1 cellular context compared by ENCODE assay signal in the genomic region with DNA sequence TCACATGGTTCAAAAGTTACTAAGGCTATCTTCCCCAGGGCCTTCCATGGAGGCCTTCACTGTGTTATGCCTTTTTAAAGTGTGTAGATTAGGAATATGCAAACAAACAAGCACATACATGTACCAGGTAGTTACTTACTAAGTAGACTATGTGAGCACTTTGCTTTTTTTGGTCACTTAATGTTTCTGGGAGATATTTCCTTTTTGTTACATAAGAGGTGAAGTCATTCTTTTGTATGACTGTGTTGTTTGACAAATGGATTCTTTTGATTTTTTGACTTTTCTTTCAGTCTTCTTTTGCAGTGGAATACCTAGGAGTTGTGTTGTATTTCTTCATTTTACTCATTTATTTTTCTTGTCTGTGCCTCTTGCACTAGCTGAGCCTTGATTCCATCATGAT.
TF ChIP-seq lines count a peak whose summit lies in the region.

No MANE protein-coding gene starts in this region.

TF ChIP-seq in HepG2, 621 proteins besides CTCF, POLR2A, EP300 and RAD21 (continued from another document):
- TF ChIP-seq, protein P1, sequence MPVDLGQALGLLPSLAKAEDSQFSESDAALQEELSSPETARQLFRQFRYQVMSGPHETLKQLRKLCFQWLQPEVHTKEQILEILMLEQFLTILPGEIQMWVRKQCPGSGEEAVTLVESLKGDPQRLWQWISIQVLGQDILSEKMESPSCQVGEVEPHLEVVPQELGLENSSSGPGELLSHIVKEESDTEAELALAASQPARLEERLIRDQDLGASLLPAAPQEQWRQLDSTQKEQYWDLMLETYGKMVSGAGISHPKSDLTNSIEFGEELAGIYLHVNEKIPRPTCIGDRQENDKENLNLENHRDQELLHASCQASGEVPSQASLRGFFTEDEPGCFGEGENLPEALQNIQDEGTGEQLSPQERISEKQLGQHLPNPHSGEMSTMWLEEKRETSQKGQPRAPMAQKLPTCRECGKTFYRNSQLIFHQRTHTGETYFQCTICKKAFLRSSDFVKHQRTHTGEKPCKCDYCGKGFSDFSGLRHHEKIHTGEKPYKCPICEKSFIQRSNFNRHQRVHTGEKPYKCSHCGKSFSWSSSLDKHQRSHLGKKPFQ (CRISPR knock-in tag; IDR thresholded peaks at IDR 0.05; ENCODE audit: insufficient replicate concordance), result no peak
- TF ChIP-seq HNRNPLL (IDR thresholded peaks at IDR 0.05; ENCODE audit: low read depth, low read length, poor library complexity, severe bottlenecking), result no peak
- TF ChIP-seq ZBTB20 (CRISPR knock-in tag; IDR thresholded peaks at IDR 0.05; ENCODE audit: borderline replicate concordance, low read depth), result no peak
- no peak for TF ChIP-seq ZNF841 (CRISPR knock-in tag; IDR thresholded peaks at IDR 0.05; ENCODE audit: borderline replicate concordance)
- no peak for TF ChIP-seq ZNF224 (CRISPR knock-in tag; IDR thresholded peaks at IDR 0.05)
- TF ChIP-seq PHF8 (CRISPR knock-in tag; IDR thresholded peaks at IDR 0.05), result no peak
- TF ChIP-seq DR1 (CRISPR knock-in tag; IDR thresholded peaks at IDR 0.05), result no peak
- TF ChIP-seq ZNF234 (CRISPR knock-in tag; conservative IDR thresholded peaks at IDR 0.05), result no peak
- no peak for TF ChIP-seq SRF (IDR thresholded peaks at IDR 0.05; ENCODE audit: low read depth, low read length)
- no peak for TF ChIP-seq ZNF7 (CRISPR knock-in tag; IDR thresholded peaks at IDR 0.05)
- TF ChIP-seq ZFP37 (CRISPR knock-in tag; IDR thresholded peaks at IDR 0.05; ENCODE audit: borderline replicate concordance), result no peak
- TF ChIP-seq U2AF1 (optimal IDR thresholded peaks at IDR 0.05; ENCODE audit: low read depth, low read length), result no peak
- TF ChIP-seq ZNF670 (CRISPR knock-in tag; IDR thresholded peaks at IDR 0.05; ENCODE audit: borderline replicate concordance), result no peak
- no peak for TF ChIP-seq SRSF9 (IDR thresholded peaks at IDR 0.05; ENCODE audit: borderline replicate concordance, insufficient read depth, low read depth, low read length, poor library complexity, severe bottlenecking)
- peak; percentile 37 for TF ChIP-seq SAP130 (CRISPR knock-in tag; IDR thresholded peaks at IDR 0.05; ENCODE audit: low read depth)
- no peak for TF ChIP-seq ZNF274 (CRISPR knock-in tag; IDR thresholded peaks at IDR 0.05)
- peak; percentile 69; the same call in 1 of the 2 replicates for TF ChIP-seq ELF3 (CRISPR knock-in tag; IDR thresholded peaks at IDR 0.05)
- TF ChIP-seq, protein P2, sequence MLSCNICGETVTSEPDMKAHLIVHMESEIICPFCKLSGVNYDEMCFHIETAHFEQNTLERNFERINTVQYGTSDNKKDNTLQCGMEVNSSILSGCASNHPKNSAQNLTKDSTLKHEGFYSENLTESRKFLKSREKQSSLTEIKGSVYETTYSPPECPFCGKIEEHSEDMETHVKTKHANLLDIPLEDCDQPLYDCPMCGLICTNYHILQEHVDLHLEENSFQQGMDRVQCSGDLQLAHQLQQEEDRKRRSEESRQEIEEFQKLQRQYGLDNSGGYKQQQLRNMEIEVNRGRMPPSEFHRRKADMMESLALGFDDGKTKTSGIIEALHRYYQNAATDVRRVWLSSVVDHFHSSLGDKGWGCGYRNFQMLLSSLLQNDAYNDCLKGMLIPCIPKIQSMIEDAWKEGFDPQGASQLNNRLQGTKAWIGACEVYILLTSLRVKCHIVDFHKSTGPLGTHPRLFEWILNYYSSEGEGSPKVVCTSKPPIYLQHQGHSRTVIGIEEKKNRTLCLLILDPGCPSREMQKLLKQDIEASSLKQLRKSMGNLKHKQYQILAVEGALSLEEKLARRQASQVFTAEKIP (CRISPR knock-in tag; IDR thresholded peaks at IDR 0.05; ENCODE audit: borderline replicate concordance), result no peak
- no peak for TF ChIP-seq SP5 (CRISPR knock-in tag; IDR thresholded peaks at IDR 0.05; ENCODE audit: borderline replicate concordance, low read depth)
- TF ChIP-seq KAT2B (IDR thresholded peaks at IDR 0.05; ENCODE audit: borderline replicate concordance, low read depth, low read length), result no peak
- TF ChIP-seq, protein P3, sequence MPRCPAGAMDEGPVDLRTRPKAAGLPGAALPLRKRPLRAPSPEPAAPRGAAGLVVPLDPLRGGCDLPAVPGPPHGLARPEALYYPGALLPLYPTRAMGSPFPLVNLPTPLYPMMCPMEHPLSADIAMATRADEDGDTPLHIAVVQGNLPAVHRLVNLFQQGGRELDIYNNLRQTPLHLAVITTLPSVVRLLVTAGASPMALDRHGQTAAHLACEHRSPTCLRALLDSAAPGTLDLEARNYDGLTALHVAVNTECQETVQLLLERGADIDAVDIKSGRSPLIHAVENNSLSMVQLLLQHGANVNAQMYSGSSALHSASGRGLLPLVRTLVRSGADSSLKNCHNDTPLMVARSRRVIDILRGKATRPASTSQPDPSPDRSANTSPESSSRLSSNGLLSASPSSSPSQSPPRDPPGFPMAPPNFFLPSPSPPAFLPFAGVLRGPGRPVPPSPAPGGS (CRISPR knock-in tag; IDR thresholded peaks at IDR 0.05), result no peak
- no peak for TF ChIP-seq RFX3 (CRISPR knock-in tag; IDR thresholded peaks at IDR 0.05)
- TF ChIP-seq, protein P4, sequence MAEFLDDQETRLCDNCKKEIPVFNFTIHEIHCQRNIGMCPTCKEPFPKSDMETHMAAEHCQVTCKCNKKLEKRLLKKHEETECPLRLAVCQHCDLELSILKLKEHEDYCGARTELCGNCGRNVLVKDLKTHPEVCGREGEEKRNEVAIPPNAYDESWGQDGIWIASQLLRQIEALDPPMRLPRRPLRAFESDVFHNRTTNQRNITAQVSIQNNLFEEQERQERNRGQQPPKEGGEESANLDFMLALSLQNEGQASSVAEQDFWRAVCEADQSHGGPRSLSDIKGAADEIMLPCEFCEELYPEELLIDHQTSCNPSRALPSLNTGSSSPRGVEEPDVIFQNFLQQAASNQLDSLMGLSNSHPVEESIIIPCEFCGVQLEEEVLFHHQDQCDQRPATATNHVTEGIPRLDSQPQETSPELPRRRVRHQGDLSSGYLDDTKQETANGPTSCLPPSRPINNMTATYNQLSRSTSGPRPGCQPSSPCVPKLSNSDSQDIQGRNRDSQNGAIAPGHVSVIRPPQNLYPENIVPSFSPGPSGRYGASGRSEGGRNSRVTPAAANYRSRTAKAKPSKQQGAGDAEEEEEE (CRISPR knock-in tag; IDR thresholded peaks at IDR 0.05; ENCODE audit: borderline replicate concordance), result no peak
- TF ChIP-seq, protein P5, sequence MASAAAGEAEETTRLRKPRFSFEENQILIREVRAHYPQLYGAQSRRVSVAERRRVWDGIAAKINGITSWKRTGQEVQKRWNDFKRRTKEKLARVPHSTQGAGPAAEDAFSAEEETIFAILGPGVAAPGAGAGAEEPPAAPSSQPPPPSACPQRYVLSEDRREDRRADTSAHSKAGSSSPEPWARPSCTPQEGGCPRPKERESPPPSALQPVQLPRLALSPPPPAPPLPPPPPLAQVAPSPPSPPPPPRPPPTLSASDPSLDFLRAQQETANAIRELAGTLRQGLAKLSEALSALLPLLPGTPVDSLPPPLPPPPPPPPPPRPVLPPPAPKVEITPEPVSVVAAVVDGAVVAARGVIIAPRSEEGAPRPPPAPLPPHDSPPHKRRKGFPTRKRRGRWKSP (CRISPR knock-in tag; IDR thresholded peaks at IDR 0.05), result no peak
- TF ChIP-seq, protein P6, sequence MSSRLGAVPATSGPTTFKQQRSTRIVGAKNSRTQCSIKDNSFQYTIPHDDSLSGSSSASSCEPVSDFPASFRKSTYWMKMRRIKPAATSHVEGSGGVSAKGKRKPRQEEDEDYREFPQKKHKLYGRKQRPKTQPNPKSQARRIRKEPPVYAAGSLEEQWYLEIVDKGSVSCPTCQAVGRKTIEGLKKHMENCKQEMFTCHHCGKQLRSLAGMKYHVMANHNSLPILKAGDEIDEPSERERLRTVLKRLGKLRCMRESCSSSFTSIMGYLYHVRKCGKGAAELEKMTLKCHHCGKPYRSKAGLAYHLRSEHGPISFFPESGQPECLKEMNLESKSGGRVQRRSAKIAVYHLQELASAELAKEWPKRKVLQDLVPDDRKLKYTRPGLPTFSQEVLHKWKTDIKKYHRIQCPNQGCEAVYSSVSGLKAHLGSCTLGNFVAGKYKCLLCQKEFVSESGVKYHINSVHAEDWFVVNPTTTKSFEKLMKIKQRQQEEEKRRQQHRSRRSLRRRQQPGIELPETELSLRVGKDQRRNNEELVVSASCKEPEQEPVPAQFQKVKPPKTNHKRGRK (CRISPR knock-in tag; IDR thresholded peaks at IDR 0.05), result no peak
- TF ChIP-seq, protein P7, sequence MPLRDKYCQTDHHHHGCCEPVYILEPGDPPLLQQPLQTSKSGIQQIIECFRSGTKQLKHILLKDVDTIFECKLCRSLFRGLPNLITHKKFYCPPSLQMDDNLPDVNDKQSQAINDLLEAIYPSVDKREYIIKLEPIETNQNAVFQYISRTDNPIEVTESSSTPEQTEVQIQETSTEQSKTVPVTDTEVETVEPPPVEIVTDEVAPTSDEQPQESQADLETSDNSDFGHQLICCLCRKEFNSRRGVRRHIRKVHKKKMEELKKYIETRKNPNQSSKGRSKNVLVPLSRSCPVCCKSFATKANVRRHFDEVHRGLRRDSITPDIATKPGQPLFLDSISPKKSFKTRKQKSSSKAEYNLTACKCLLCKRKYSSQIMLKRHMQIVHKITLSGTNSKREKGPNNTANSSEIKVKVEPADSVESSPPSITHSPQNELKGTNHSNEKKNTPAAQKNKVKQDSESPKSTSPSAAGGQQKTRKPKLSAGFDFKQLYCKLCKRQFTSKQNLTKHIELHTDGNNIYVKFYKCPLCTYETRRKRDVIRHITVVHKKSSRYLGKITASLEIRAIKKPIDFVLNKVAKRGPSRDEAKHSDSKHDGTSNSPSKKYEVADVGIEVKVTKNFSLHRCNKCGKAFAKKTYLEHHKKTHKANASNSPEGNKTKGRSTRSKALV (CRISPR knock-in tag; IDR thresholded peaks at IDR 0.05), result peak; percentile 43; the same call in 1 of the 2 replicates
- TF ChIP-seq ZNF720 (CRISPR knock-in tag; IDR thresholded peaks at IDR 0.05), result no peak
- TF ChIP-seq KLF11 (CRISPR knock-in tag; IDR thresholded peaks at IDR 0.05), result no peak
- TF ChIP-seq ZNF451 (CRISPR knock-in tag; IDR thresholded peaks at IDR 0.05), result no peak
- TF ChIP-seq ZNF484 (CRISPR knock-in tag; IDR thresholded peaks at IDR 0.05; ENCODE audit: borderline replicate concordance, low read depth), result no peak
- TF ChIP-seq, protein P8, sequence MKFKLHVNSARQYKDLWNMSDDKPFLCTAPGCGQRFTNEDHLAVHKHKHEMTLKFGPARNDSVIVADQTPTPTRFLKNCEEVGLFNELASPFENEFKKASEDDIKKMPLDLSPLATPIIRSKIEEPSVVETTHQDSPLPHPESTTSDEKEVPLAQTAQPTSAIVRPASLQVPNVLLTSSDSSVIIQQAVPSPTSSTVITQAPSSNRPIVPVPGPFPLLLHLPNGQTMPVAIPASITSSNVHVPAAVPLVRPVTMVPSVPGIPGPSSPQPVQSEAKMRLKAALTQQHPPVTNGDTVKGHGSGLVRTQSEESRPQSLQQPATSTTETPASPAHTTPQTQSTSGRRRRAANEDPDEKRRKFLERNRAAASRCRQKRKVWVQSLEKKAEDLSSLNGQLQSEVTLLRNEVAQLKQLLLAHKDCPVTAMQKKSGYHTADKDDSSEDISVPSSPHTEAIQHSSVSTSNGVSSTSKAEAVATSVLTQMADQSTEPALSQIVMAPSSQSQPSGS (CRISPR knock-in tag; IDR thresholded peaks at IDR 0.05), result peak; percentile 64; the same call in 1 of the 2 replicates
- TF ChIP-seq, protein P9, sequence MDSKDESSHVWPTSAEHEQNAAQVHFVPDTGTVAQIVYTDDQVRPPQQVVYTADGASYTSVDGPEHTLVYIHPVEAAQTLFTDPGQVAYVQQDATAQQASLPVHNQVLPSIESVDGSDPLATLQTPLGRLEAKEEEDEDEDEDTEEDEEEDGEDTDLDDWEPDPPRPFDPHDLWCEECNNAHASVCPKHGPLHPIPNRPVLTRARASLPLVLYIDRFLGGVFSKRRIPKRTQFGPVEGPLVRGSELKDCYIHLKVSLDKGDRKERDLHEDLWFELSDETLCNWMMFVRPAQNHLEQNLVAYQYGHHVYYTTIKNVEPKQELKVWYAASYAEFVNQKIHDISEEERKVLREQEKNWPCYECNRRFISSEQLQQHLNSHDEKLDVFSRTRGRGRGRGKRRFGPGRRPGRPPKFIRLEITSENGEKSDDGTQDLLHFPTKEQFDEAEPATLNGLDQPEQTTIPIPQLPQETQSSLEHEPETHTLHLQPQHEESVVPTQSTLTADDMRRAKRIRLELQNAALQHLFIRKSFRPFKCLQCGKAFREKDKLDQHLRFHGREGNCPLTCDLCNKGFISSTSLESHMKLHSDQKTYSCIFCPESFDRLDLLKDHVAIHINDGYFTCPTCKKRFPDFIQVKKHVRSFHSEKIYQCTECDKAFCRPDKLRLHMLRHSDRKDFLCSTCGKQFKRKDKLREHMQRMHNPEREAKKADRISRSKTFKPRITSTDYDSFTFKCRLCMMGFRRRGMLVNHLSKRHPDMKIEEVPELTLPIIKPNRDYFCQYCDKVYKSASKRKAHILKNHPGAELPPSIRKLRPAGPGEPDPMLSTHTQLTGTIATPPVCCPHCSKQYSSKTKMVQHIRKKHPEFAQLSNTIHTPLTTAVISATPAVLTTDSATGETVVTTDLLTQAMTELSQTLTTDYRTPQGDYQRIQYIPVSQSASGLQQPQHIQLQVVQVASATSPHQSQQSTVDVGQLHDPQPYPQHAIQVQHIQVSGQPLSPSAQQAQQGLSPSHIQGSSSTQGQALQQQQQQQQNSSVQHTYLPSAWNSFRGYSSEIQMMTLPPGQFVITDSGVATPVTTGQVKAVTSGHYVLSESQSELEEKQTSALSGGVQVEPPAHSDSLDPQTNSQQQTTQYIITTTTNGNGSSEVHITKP (CRISPR knock-in tag; IDR thresholded peaks at IDR 0.05; ENCODE audit: low read depth), result no peak
- no peak for TF ChIP-seq HOXA9 (CRISPR knock-in tag; IDR thresholded peaks at IDR 0.05; ENCODE audit: borderline replicate concordance)
